Comparison of ENCODE assay signal across 27 cellular contexts in genomic region chr2:113162869-113163268, GRCh38. TPM values are rescaled to one million over a fixed set of nuclear protein-coding genes. Genes with fewer than 3 reads are reported as not detected.
"Had no signal": no experiment of that assay in that cellular context is flagged by ENCODE, and none has a peak within 500 bp of the region (broad histone marks: within the 10 kb centered on the region; RNA-seq: fewer than 3 reads in every experiment).

No MANE protein-coding gene starts in this region.

- H3K27ac ChIP-seq: coronary artery, neutrophil, psoas muscle, right lobe of liver, spleen, stomach, thoracic aorta, transverse colon had no signal

- H3K4me3 ChIP-seq: coronary artery, lung, psoas muscle, right lobe of liver, spleen, stomach, thoracic aorta, transverse colon had no signal

- H3K9me3 Mint-ChIP-seq: endodermal cell, naive B cell had no signal

- H3K27me3 Mint-ChIP-seq: naive B cell had no signal

- H3K9me3 ChIP-seq: neutrophil, psoas muscle, right lobe of liver, spleen, stomach, thoracic aorta, transverse colon had no signal

- DNase-seq: effector CD4-positive, alpha-beta T cell; endodermal cell; foreskin melanocyte; hippocampal formation; left colon; left ventricle myocardium superior; mesendoderm; naive B cell; psoas muscle; retina; right lobe of liver; stimulated activated CD4-positive, alpha-beta T cell treated with anti-CD3 and anti-CD28 coated beads, Interleukin-15, amount 100 ng/mL, for 24 hours; stimulated activated CD4-positive, alpha-beta T cell treated with anti-CD3 and anti-CD28 coated beads, Interleukin-1b, Interleukin-23, amount 100 ng/mL, for 48 hours; stimulated activated CD4-positive, alpha-beta T cell treated with anti-CD3 and anti-CD28 coated beads, Interleukin-4, amount 100 ng/mL, for 4 hours; stimulated activated naive CD4-positive, alpha-beta T cell; stomach; substantia nigra; transverse colon had no signal

- H3K36me3 ChIP-seq: neutrophil, right lobe of liver, spleen, stomach, thoracic aorta, transverse colon had no signal

- H3K27ac Mint-ChIP-seq: endodermal cell had no signal

- H3K4me3 Mint-ChIP-seq: endodermal cell, naive B cell had no signal

- H3K27me3 ChIP-seq: right lobe of liver, transverse colon had no signal

- H3K4me1 ChIP-seq: psoas muscle had no signal

- ATAC-seq: left colon, left ventricle myocardium superior, psoas muscle, right lobe of liver had no signal

RNA-seq across cellular contexts. Expression of gene IL1RN, which starts 35.5 kb away (rescaled TPM):
- total RNA-seq: dermis microvascular lymphatic vessel endothelial cell, endodermal cell, osteoblast, skeletal muscle tissue had no signal
- polyA plus RNA-seq: neural cell had no signal
